17 cellular contexts compared by ENCODE assay signal in the genomic region with DNA sequence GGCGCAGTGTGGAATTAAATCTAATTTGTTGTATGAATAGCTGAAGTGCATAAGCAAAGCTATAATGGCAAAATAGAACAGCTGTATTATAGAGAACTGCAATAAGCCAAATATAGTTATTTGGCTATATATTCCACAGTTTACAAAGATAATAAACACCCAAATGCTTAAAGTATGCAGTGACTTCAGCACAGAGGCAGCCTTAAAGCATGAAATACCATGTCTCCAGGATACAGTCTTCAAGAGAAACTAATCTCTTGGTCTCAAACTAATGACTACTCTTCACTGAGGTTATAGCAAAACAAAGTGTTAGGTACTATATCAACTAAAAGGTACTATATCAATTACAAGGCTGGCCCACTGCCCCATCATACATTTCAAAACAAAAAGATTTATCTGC. TPM values are rescaled to one million over a fixed set of nuclear protein-coding genes. Genes with fewer than 3 reads are reported as not detected.
DNase-seq lines count a peak whose midpoint lies in the region; ATAC-seq and TF ChIP-seq lines count a peak whose summit lies in the region.
"Had no signal": no experiment of that assay in that cellular context is flagged by ENCODE, and none has a peak within 500 bp of the region (broad histone marks: within the 10 kb centered on the region; RNA-seq: fewer than 3 reads in every experiment).

No MANE protein-coding gene starts in this region.

- no peak overlapping the region for H3K4me3 ChIP-seq in SJCRH30
- peak overlapping the region in 2 of 4 donors; percentile 15 to 16 for H3K4me3 ChIP-seq in esophagus muscularis mucosa
- H3K4me3 ChIP-seq: HAP-1, Peyer's patch had no signal

- peaks cover 53% of the 10 kb centered on the region for H3K4me1 Mint-ChIP-seq in nephron

- H3K9me3 ChIP-seq in SJCRH30 (replicated peaks) (no peaks in the 10 kb centered on the region), esophagus muscularis mucosa (no peaks in the 10 kb centered on the region)
- H3K9me3 ChIP-seq: HAP-1, neutrophil, Peyer's patch had no signal

- intact Hi-C loops in esophagus muscularis mucosa (cut with DNase I) = no loop called here

- WGBS in esophagus muscularis mucosa = 72% methylated on average over 1 of the region's 1 CpG

- H3K27me3 ChIP-seq in SJCRH30 (no peaks in the 10 kb centered on the region), esophagus muscularis mucosa (no peaks in the 10 kb centered on the region)
- H3K27me3 ChIP-seq: neutrophil, Peyer's patch had no signal

- peak overlapping the region; percentile 69 to 85 (median 72) for H3K27ac Mint-ChIP-seq in nephron
- H3K27ac Mint-ChIP-seq: stimulated activated naive B cell treated with anti-CD40 and anti-IgM and Interleukin-4, amounts not matched to agents 10 μg/mL and 1 μg/mL and 100 μg/mL, for 72 hours had no signal

- peaks cover 41% of the 10 kb centered on the region for H3K36me3 Mint-ChIP-seq in nephron (ENCODE audit: low read depth)

- H3K4me1 ChIP-seq in SJCRH30 (peaks cover 51% of the 10 kb centered on the region), esophagus muscularis mucosa (peaks cover 35 to 60% (median 45%) of the 10 kb centered on the region in 4 donors)

- no peaks in the 10 kb centered on the region for H3K36me3 ChIP-seq in SJCRH30
- H3K36me3 ChIP-seq in esophagus muscularis mucosa = peaks cover 0 to 17% (median 4%) of the 10 kb centered on the region in 4 donors
- H3K36me3 ChIP-seq: HAP-1, Peyer's patch had no signal

- ATAC-seq in GM19023 (IDR thresholded peaks at IDR 0.05; ENCODE audit: unreplicated experiment) (no peak), HG03196 (IDR thresholded peaks at IDR 0.05; ENCODE audit: unreplicated experiment) (no peak), HG02571 (IDR thresholded peaks at IDR 0.05; ENCODE audit: unreplicated experiment) (no peak), GM18909 (IDR thresholded peaks at IDR 0.05; ENCODE audit: poor library complexity, unreplicated experiment) (no peak)
- ATAC-seq: stimulated activated naive B cell treated with anti-CD40 and anti-IgM and Interleukin-4, amounts not matched to agents 10 μg/mL and 1 μg/mL and 100 μg/mL, for 72 hours had no signal

- no peaks in the 10 kb centered on the region for H3K9me3 Mint-ChIP-seq in nephron
- H3K9me3 Mint-ChIP-seq: stimulated activated naive B cell treated with anti-CD40 and anti-IgM and Interleukin-4, amounts not matched to agents 10 μg/mL and 1 μg/mL and 100 μg/mL, for 72 hours had no signal

- peak; percentile 28 for DNase-seq in AG08395 (ENCODE audit: low spot score)
- DNase-seq in SJCRH30 = no peak
- DNase-seq in esophagus muscularis mucosa (ENCODE audit: extremely low spot score) = no peak
- DNase-seq: aorta; effector CD4-positive, alpha-beta T cell; GDM1; mesendoderm; NCI-H748 treated with DMSO at 0.1 percent for 48 hours; Peyer's patch; stimulated activated naive B cell treated with anti-CD40 and anti-IgM and Interleukin-4, amounts not matched to agents 10 μg/mL and 1 μg/mL and 100 μg/mL, for 72 hours had no signal

- TF ChIP-seq EP300 in esophagus muscularis mucosa (IDR thresholded peaks at IDR 0.05) = no peak

- H3K27ac ChIP-seq in SJCRH30 = peak overlapping the region; percentile 19; the same call in 1 of the 2 replicates
- peak overlapping the region; percentile 45 to 68 (median 60) for H3K27ac ChIP-seq in esophagus muscularis mucosa (replicated peaks in 1 of 4)
- H3K27ac ChIP-seq: neutrophil, Peyer's patch had no signal

- no peaks in the 10 kb centered on the region for H3K27me3 Mint-ChIP-seq in nephron (ENCODE audit: low read depth)
- H3K27me3 Mint-ChIP-seq: stimulated activated naive B cell treated with anti-CD40 and anti-IgM and Interleukin-4, amounts not matched to agents 10 μg/mL and 1 μg/mL and 100 μg/mL, for 72 hours had no signal

- H3K4me3 Mint-ChIP-seq in nephron = peak overlapping the region in 2 of 3 experiments; percentile 51 to 91
- H3K4me3 Mint-ChIP-seq: stimulated activated naive B cell treated with anti-CD40 and anti-IgM and Interleukin-4, amounts not matched to agents 10 μg/mL and 1 μg/mL and 100 μg/mL, for 72 hours had no signal

- no peak for TF ChIP-seq CTCF in esophagus muscularis mucosa (IDR thresholded peaks at IDR 0.05)
- no peak for TF ChIP-seq CTCF in nephron (IDR thresholded peaks at IDR 0.05; ENCODE audit: unreplicated experiment in 3 of 3)

- TF ChIP-seq POLR2A in esophagus muscularis mucosa (IDR thresholded peaks at IDR 0.05; ENCODE audit: low read depth) = no peak

RNA-seq across cellular contexts. Expression of a gene that starts 48.0 kb away (rescaled TPM):
- total RNA-seq in SJCRH30 (2014; rRNA removed; shearing (Covaris generic)) = 77.0 and 78.4 TPM in 2 replicates
- 10 to 100 TPM; 49.3 to 85.3 (median 66.0) TPM for total RNA-seq in esophagus muscularis mucosa
